ENCODE assay signal across 19 cellular contexts in the genomic region with DNA sequence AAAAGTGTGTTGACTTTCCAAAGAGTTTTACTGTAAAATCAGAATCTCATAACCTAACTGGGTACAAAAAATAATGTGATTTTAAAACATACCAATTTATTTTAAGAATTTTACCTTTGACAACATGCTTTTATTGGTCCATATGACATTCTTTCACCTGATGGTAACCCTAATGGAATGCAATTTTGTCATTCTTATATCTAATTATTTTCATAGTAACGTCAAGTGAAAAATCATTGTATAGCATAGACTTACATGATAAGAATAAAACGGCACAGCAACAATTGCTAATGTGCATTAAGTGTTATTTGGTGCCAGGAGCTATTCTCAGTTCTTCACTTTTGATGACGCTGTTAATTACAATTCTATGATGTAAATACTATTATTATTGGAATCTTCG. TPM values are rescaled to one million over a fixed set of nuclear protein-coding genes. Genes with fewer than 3 reads are reported as not detected.
"Had no signal": no experiment of that assay in that cellular context is flagged by ENCODE, and none has a peak within 500 bp of the region (broad histone marks: within the 10 kb centered on the region; RNA-seq: fewer than 3 reads in every experiment).

No MANE protein-coding gene starts in this region.

- H3K27me3 Mint-ChIP-seq: effector memory CD8-positive, alpha-beta T cell had no signal

- H3K4me1 ChIP-seq: esophagus squamous epithelium, gastroesophageal sphincter, right atrium auricular region, sigmoid colon, upper lobe of left lung, uterus had no signal

- H3K9me3 Mint-ChIP-seq: effector memory CD8-positive, alpha-beta T cell; naive thymus-derived CD8-positive, alpha-beta T cell had no signal

- DNase-seq: effector memory CD8-positive, alpha-beta T cell; esophagus squamous epithelium; foreskin fibroblast; glutamatergic neuron; kidney; left colon; mucosa of descending colon; naive thymus-derived CD8-positive, alpha-beta T cell; posterior cingulate gyrus; sigmoid colon; stimulated activated CD4-positive, alpha-beta T cell treated with anti-CD3 and anti-CD28 coated beads, Interleukin-12 subunit alpha, Interleukin-12 subunit beta, amount 100 ng/mL, for 4 hours; stimulated activated naive CD4-positive, alpha-beta T cell treated with Interleukin-2 at 50 U/mL for 16 hours; thyroid gland; upper lobe of left lung; uterus had no signal

- H3K9me3 ChIP-seq: esophagus squamous epithelium, gastroesophageal sphincter, mucosa of descending colon, neutrophil, right atrium auricular region, sigmoid colon, thyroid gland, upper lobe of left lung, uterus had no signal

- H3K36me3 ChIP-seq: esophagus squamous epithelium, gastroesophageal sphincter, neutrophil, right atrium auricular region, sigmoid colon, thyroid gland, upper lobe of left lung, uterus had no signal

- H3K4me1 Mint-ChIP-seq: naive thymus-derived CD8-positive, alpha-beta T cell had no signal

- H3K27me3 ChIP-seq: esophagus squamous epithelium, gastroesophageal sphincter, neutrophil, right atrium auricular region, sigmoid colon, thyroid gland, upper lobe of left lung, uterus had no signal

- H3K36me3 Mint-ChIP-seq: naive thymus-derived CD8-positive, alpha-beta T cell had no signal

- H3K27ac ChIP-seq: esophagus squamous epithelium, gastroesophageal sphincter, neutrophil, sigmoid colon, skin epidermis, upper lobe of left lung, uterus had no signal

- ATAC-seq: effector memory CD8-positive, alpha-beta T cell; gastroesophageal sphincter; left colon; mucosa of descending colon; naive thymus-derived CD8-positive, alpha-beta T cell had no signal

- H3K4me3 Mint-ChIP-seq: effector memory CD8-positive, alpha-beta T cell; naive thymus-derived CD8-positive, alpha-beta T cell had no signal

- H3K4me3 ChIP-seq: esophagus squamous epithelium, gastroesophageal sphincter, mucosa of descending colon, right atrium auricular region, sigmoid colon, skin epidermis, thyroid gland, upper lobe of left lung, uterus had no signal

- H3K27ac Mint-ChIP-seq: effector memory CD8-positive, alpha-beta T cell; naive thymus-derived CD8-positive, alpha-beta T cell had no signal

RNA-seq across cellular contexts. Expression of a gene that starts 13.6 kb away (rescaled TPM):
- total RNA-seq: naive thymus-derived CD8-positive, alpha-beta T cell had no signal
- polyA plus RNA-seq: naive thymus-derived CD8-positive, alpha-beta T cell had no signal
